ENCODE assay signal across 8 cellular contexts in genomic region chr6:136250686-136251008, GRCh38. TPM values are rescaled to one million over a fixed set of nuclear protein-coding genes. Genes with fewer than 3 reads are reported as not detected.
DNase-seq lines count a peak whose midpoint lies in the region; ATAC-seq, FAIRE-seq and TF ChIP-seq lines count a peak whose summit lies in the region.

No MANE protein-coding gene starts in this region.

- ATAC-seq in GM18870 (IDR thresholded peaks at IDR 0.05; ENCODE audit: unreplicated experiment) (peak; percentile 7), HG03432 (IDR thresholded peaks at IDR 0.05; ENCODE audit: unreplicated experiment) (peak; percentile 14)

- in situ Hi-C loops in GM13977 (cut with MboI; ENCODE audit: low pct_unique_long_range_greater_than_20kb, low sequenced_read_pairs, unreplicated experiment): no loop called here

- no peak for FAIRE-seq in HTR-8/SVneo (lab: Jason Lieb, UNC)

- intact Hi-C loops in adrenal gland (cut with DNase I): no loop called here

- no peaks in the 10 kb centered on the region for H3K36me3 Mint-ChIP-seq in type B pancreatic cell

- H3K27me3 ChIP-seq in adrenal gland: no peaks in the 10 kb centered on the region
- H3K27me3 ChIP-seq in liver (ENCODE audit: control insufficient read depth in 4 of 4, insufficient read depth in 4 of 4, low read length in 3 of 4): no peaks in the 10 kb centered on the region

- WGBS in adrenal gland, 4 donors: 0 to 1% (median 0%) methylated on average over 8 of the region's 8 CpGs
- under 1% methylated on average over 8 of the region's 8 CpGs for WGBS in liver

- H3K9me3 ChIP-seq in adrenal gland (replicated peaks in 1 of 3) (no peaks in the 10 kb centered on the region), liver (ENCODE audit: control insufficient read depth in 4 of 4, low read length in 3 of 4) (no peaks in the 10 kb centered on the region)

- H3K4me1 Mint-ChIP-seq in type B pancreatic cell (ENCODE audit: unreplicated experiment): peaks cover 31% of the 10 kb centered on the region

- TF ChIP-seq CTCF in 22Rv1 (IDR thresholded peaks at IDR 0.05): no peak
- no peak for TF ChIP-seq CTCF in adrenal gland (IDR thresholded peaks at IDR 0.05)
- TF ChIP-seq CTCF in liver (IDR thresholded peaks at IDR 0.05; ENCODE audit: low read depth, low read length, missing input control): no peak
- TF ChIP-seq CTCF in type B pancreatic cell (conservative IDR thresholded peaks at IDR 0.05): no peak
- TF ChIP-seq CTCF in GM13977 (IDR thresholded peaks at IDR 0.05; ENCODE audit: extremely low read depth, insufficient read depth, missing control alignments): no peak

- peak overlapping the region in 1 of 2 donors; percentile 60 for H3K9ac ChIP-seq in liver (ENCODE audit: low read depth in 1 of 2, low read length in 2 of 2)

- no peaks in the 10 kb centered on the region for H3K27me3 Mint-ChIP-seq in type B pancreatic cell

- H3K36me3 ChIP-seq in adrenal gland (replicated peaks in 1 of 2) (no peaks in the 10 kb centered on the region), liver (ENCODE audit: control insufficient read depth in 4 of 4, insufficient read depth in 3 of 4, low read depth in 1 of 4, low read length in 3 of 4) (no peaks in the 10 kb centered on the region)

- H3K27ac Mint-ChIP-seq in type B pancreatic cell: peak overlapping the region; percentile 94

- DNase-seq in adrenal gland: peak in 2 of 7 donors; percentile 20 to 29
- DNase-seq in type B pancreatic cell (ENCODE audit: extremely low spot score, unreplicated experiment): no peak
- no peak for DNase-seq in HTR-8/SVneo (ENCODE audit: insufficient read length, low spot score)
- no peak for DNase-seq in GM13977 (ENCODE audit: low spot score)

- H3K4me3 ChIP-seq in adrenal gland (peak overlapping the region in 3 of 4 donors; percentile 19 to 83 (median 28)), liver (ENCODE audit: low read depth in 1 of 3, low read length in 3 of 3) (peak overlapping the region; percentile 49 to 86 (median 80))

- no peak for TF ChIP-seq RAD21 in liver (IDR thresholded peaks at IDR 0.05)

- H3K4me1 ChIP-seq in adrenal gland (replicated peaks in 1 of 2) (peaks cover 0 to 20% of the 10 kb centered on the region in 2 donors), liver (ENCODE audit: control insufficient read depth in 4 of 4, insufficient read depth in 4 of 4, low read length in 3 of 4) (peaks cover 0 to 19% (median 16%) of the 10 kb centered on the region in 4 donors)

- H3K4me3 Mint-ChIP-seq in type B pancreatic cell: peak overlapping the region; percentile 97

- H3K27ac ChIP-seq in 22Rv1 (peak overlapping the region; percentile 77), adrenal gland (peak overlapping the region in 4 of 5 donors; percentile 25 to 77 (median 74)), liver (ENCODE audit: low read depth in 1 of 2, low read length in 2 of 2) (peak overlapping the region; percentile 33 to 68)

- H3K9me3 Mint-ChIP-seq in type B pancreatic cell: no peaks in the 10 kb centered on the region

- no peak for TF ChIP-seq POLR2A in adrenal gland (IDR thresholded peaks at IDR 0.05)

TF ChIP-seq in liver, 16 proteins besides CTCF, POLR2A, EP300 and RAD21:
- TF ChIP-seq JUND (IDR thresholded peaks at IDR 0.05): peak in 1 of 2 donors; percentile 33
- no peak for TF ChIP-seq ZBTB33 (IDR thresholded peaks at IDR 0.05)
- TF ChIP-seq FOXA2 (IDR thresholded peaks at IDR 0.05): no peak
- no peak for TF ChIP-seq GABPA (IDR thresholded peaks at IDR 0.05 in 1 of 2, conservative IDR thresholded peaks at IDR 0.05 in 1 of 2)

RNA-seq across cellular contexts. Expression of gene MTFR2, which starts 0.5 kb away (rescaled TPM):
- total RNA-seq in adrenal gland (under 1 TPM in 7 of 8 donors, not detected in 1; 0.30 to 0.95 (median 0.65) TPM), liver (1 to 10 TPM in 1 of 2 donors, under 1 TPM in 1; 0.08 to 3.6 TPM), type B pancreatic cell (ENCODE audit: low replicate concordance) (2.5 and 3.9 TPM in 2 replicates)
- polyA plus RNA-seq in adrenal gland (under 1 TPM; 0.61 to 0.97 (median 0.82) TPM), liver (under 1 TPM; 0.11 to 0.31 TPM)

RNA-seq across cellular contexts. Expression of gene BCLAF1, which starts 39.0 kb away (rescaled TPM):
- total RNA-seq in adrenal gland (100 to 1,000 TPM in 6 of 8 donors, 10 to 100 TPM in 2; 55.7 to 156 (median 112) TPM), liver (10 to 100 TPM; 52.9 to 60.5 TPM), type B pancreatic cell (ENCODE audit: low replicate concordance) (187 and 190 TPM in 2 replicates)
- polyA plus RNA-seq in adrenal gland (100 to 1,000 TPM in 1 of 3 donors, 10 to 100 TPM in 2; 27.7 to 207 (median 40.5) TPM), liver (10 to 100 TPM; 11.7 to 23.1 TPM)
